8 cellular contexts compared by ENCODE assay signal in the genomic region with DNA sequence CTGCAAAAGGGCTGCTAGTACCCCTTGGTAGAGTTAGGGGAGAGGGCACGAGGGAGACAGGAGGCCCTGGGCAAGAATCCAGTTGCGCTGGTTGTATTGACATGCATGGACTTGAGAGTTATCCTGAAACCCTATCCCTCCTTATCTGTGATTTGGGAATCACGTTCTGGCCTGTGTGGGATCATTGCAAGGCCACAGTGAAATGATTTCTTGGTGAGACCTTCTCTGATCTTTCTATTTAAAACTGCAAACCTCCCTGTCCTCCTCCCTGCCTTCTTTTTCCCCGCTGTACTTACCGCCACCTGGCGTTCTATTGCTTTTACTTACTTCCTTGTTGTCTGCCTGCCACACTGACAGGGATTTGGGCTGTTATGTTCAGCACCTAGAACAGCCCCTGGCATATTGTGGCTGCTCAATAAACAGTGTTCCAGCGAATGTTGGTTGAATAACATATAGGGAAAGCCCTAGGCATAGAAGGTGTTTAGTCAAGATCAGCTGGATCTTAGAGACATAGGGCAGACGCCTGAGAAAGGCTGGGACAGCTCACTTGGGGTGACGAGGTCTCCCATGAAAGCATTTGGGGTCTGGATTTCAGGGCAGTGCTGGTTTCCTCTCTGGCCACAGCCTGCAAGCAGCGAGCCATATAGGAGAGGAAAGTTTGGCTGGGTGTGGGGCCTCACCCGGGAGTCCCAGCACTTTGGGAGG. TPM values are rescaled to one million over a fixed set of nuclear protein-coding genes. Genes with fewer than 3 reads are reported as not detected.
DNase-seq lines count a peak whose midpoint lies in the region; ATAC-seq, FAIRE-seq and TF ChIP-seq lines count a peak whose summit lies in the region.

No MANE protein-coding gene starts in this region.

- H3K27me3 Mint-ChIP-seq in activated CD8-positive, alpha-beta T cell treated with anti-CD3 and anti-CD28 coated beads for 36 hours, result peaks cover 21% of the 10 kb centered on the region

- FAIRE-seq in G401.6 (lab: Jason Lieb, UNC), result peak; percentile 89

- H3K9me3 Mint-ChIP-seq in activated CD8-positive, alpha-beta T cell treated with anti-CD3 and anti-CD28 coated beads for 36 hours, result no peaks in the 10 kb centered on the region

- DNase-seq in A172 (ENCODE audit: low spot score) (peak; percentile 23), NCI-H1694 treated with DMSO at 0.1 percent for 48 hours (lab: John Stamatoyannopoulos, UW) (peak; percentile 62), inferior parietal cortex (ENCODE audit: extremely low spot score) (peak; percentile 16)
- peak; percentile 42 for DNase-seq in activated CD8-positive, alpha-beta T cell treated with anti-CD3 and anti-CD28 coated beads for 36 hours

- H3K4me3 Mint-ChIP-seq in activated CD8-positive, alpha-beta T cell treated with anti-CD3 and anti-CD28 coated beads for 36 hours, result no peak overlapping the region

- POLR2A ChIA-PET in activated CD8-positive, alpha-beta T cell treated with anti-CD3 and anti-CD28 coated beads for 36 hours (lab: Charles Lee), result no interaction called here

- intact Hi-C loops in activated CD8-positive, alpha-beta T cell treated with anti-CD3 and anti-CD28 coated beads for 36 hours (cut with micrococcal nuclease), result no loop called here

- H3K27ac Mint-ChIP-seq in activated CD8-positive, alpha-beta T cell treated with anti-CD3 and anti-CD28 coated beads for 36 hours, result no peak overlapping the region

- peak; percentile 61 for ATAC-seq in activated CD8-positive, alpha-beta T cell treated with anti-CD3 and anti-CD28 coated beads for 36 hours
- no peak for ATAC-seq in GM21390 (IDR thresholded peaks at IDR 0.05; ENCODE audit: unreplicated experiment)
- ATAC-seq in HG03342 (IDR thresholded peaks at IDR 0.05; ENCODE audit: unreplicated experiment), result no peak
- ATAC-seq in HG03280 (IDR thresholded peaks at IDR 0.05; ENCODE audit: unreplicated experiment), result no peak

- H3K4me1 Mint-ChIP-seq in activated CD8-positive, alpha-beta T cell treated with anti-CD3 and anti-CD28 coated beads for 36 hours (ENCODE audit: low read depth), result no peaks in the 10 kb centered on the region

- H3K36me3 Mint-ChIP-seq in activated CD8-positive, alpha-beta T cell treated with anti-CD3 and anti-CD28 coated beads for 36 hours (ENCODE audit: low read depth), result no peaks in the 10 kb centered on the region

- TF ChIP-seq CTCF in activated CD8-positive, alpha-beta T cell treated with anti-CD3 and anti-CD28 coated beads for 36 hours (IDR thresholded peaks at IDR 0.05), result no peak

- CTCF ChIA-PET in activated CD8-positive, alpha-beta T cell treated with anti-CD3 and anti-CD28 coated beads for 36 hours (lab: Charles Lee), result interaction anchor here (1.0 to 1.4 kb wide), 3 partner anchors 24 to 316 kb away, joined by 3 to 4 read pairs (median 4); no protein-coding TSS in a partner anchor

RNA-seq across cellular contexts. Expression of a gene that starts 25.6 kb away (rescaled TPM):
- 0.19 TPM in 1 of 2 replicates, not detected in the other for total RNA-seq in A172 (2014; rRNA removed; shearing (Covaris generic))
- total RNA-seq in activated CD8-positive, alpha-beta T cell treated with anti-CD3 and anti-CD28 coated beads for 36 hours, result not detected
